ENCODE assay signal across 3 cellular contexts in the genomic region with DNA sequence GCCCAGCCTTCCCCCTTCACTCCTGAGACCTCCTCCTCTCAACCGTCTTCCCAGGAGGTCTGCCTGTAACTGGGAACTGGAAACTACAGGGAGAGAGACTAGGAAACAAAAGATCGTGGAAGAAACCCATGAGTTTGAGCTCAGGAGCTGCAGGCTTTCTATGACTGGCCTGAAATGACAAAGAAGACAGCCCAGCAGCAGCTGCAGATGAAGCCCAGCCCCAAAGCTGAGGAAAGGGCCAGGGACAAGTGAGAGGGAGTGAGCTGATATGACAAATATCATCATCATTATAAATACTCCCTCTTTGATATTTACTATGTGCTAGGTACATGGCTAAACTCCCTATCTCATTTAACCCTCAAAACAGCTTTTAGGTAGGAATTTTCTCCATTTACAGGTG.
TF ChIP-seq lines count a peak whose summit lies in the region.

No MANE protein-coding gene starts in this region.

TF ChIP-seq in GM23338, 12 proteins besides CTCF, POLR2A, EP300 and RAD21 (continues in another document):
- TF ChIP-seq EZH2 (IDR thresholded peaks at IDR 0.05; ENCODE audit: low read depth, unreplicated experiment) (no peak), CREB1 (CRISPR knock-in tag; IDR thresholded peaks at IDR 0.05; ENCODE audit: low read depth) (no peak), EZH2phosphoT487 (IDR thresholded peaks at IDR 0.05; ENCODE audit: unreplicated experiment) (no peak), ZNF114 (CRISPR knock-in tag; IDR thresholded peaks at IDR 0.05) (no peak), NANOG (IDR thresholded peaks at IDR 0.05; ENCODE audit: borderline replicate concordance) (no peak), ZNF331 (CRISPR knock-in tag; IDR thresholded peaks at IDR 0.05; ENCODE audit: low read depth) (no peak)
- TF ChIP-seq, protein P1, sequence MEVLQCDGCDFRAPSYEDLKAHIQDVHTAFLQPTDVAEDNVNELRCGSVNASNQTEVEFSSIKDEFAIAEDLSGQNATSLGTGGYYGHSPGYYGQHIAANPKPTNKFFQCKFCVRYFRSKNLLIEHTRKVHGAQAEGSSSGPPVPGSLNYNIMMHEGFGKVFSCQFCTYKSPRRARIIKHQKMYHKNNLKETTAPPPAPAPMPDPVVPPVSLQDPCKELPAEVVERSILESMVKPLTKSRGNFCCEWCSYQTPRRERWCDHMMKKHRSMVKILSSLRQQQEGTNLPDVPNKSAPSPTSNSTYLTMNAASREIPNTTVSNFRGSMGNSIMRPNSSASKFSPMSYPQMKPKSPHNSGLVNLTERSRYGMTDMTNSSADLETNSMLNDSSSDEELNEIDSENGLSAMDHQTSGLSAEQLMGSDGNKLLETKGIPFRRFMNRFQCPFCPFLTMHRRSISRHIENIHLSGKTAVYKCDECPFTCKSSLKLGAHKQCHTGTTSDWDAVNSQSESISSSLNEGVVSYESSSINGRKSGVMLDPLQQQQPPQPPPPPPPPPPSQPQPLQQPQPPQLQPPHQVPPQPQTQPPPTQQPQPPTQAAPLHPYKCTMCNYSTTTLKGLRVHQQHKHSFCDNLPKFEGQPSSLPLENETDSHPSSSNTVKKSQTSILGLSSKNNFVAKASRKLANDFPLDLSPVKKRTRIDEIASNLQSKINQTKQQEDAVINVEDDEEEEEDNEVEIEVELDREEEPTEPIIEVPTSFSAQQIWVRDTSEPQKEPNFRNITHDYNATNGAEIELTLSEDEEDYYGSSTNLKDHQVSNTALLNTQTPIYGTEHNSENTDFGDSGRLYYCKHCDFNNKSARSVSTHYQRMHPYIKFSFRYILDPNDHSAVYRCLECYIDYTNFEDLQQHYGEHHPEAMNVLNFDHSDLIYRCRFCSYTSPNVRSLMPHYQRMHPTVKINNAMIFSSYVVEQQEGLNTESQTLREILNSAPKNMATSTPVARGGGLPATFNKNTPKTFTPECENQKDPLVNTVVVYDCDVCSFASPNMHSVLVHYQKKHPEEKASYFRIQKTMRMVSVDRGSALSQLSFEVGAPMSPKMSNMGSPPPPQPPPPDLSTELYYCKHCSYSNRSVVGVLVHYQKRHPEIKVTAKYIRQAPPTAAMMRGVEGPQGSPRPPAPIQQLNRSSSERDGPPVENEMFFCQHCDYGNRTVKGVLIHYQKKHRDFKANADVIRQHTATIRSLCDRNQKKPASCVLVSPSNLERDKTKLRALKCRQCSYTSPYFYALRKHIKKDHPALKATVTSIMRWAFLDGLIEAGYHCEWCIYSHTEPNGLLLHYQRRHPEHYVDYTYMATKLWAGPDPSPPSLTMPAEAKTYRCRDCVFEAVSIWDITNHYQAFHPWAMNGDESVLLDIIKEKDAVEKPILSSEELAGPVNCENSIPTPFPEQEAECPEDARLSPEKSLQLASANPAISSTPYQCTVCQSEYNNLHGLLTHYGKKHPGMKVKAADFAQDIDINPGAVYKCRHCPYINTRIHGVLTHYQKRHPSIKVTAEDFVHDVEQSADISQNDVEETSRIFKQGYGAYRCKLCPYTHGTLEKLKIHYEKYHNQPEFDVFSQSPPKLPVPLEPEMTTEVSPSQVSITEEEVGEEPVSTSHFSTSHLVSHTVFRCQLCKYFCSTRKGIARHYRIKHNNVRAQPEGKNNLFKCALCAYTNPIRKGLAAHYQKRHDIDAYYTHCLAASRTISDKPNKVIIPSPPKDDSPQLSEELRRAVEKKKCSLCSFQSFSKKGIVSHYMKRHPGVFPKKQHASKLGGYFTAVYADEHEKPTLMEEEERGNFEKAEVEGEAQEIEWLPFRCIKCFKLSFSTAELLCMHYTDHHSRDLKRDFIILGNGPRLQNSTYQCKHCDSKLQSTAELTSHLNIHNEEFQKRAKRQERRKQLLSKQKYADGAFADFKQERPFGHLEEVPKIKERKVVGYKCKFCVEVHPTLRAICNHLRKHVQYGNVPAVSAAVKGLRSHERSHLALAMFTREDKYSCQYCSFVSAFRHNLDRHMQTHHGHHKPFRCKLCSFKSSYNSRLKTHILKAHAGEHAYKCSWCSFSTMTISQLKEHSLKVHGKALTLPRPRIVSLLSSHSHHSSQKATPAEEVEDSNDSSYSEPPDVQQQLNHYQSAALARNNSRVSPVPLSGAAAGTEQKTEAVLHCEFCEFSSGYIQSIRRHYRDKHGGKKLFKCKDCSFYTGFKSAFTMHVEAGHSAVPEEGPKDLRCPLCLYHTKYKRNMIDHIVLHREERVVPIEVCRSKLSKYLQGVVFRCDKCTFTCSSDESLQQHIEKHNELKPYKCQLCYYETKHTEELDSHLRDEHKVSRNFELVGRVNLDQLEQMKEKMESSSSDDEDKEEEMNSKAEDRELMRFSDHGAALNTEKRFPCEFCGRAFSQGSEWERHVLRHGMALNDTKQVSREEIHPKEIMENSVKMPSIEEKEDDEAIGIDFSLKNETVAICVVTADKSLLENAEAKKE (CRISPR knock-in tag; IDR thresholded peaks at IDR 0.05), result no peak

TF ChIP-seq in IMR-90, 13 proteins besides CTCF, POLR2A, EP300 and RAD21:
- TF ChIP-seq, protein P2, sequence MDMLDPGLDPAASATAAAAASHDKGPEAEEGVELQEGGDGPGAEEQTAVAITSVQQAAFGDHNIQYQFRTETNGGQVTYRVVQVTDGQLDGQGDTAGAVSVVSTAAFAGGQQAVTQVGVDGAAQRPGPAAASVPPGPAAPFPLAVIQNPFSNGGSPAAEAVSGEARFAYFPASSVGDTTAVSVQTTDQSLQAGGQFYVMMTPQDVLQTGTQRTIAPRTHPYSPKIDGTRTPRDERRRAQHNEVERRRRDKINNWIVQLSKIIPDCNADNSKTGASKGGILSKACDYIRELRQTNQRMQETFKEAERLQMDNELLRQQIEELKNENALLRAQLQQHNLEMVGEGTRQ (IDR thresholded peaks at IDR 0.05; ENCODE audit: low read depth, low read length), result no peak
- no peak for TF ChIP-seq MAFK (IDR thresholded peaks at IDR 0.05; ENCODE audit: low read depth, low read length)

TF ChIP-seq in WTC11, 78 proteins besides CTCF, POLR2A, EP300 and RAD21:
- TF ChIP-seq ZNF396 (CRISPR knock-in tag; IDR thresholded peaks at IDR 0.05; ENCODE audit: borderline replicate concordance) (no peak), TP53 (CRISPR knock-in tag; IDR thresholded peaks at IDR 0.05) (no peak), FOXK1 (CRISPR knock-in tag; IDR thresholded peaks at IDR 0.05) (no peak), ZNF416 (CRISPR knock-in tag; IDR thresholded peaks at IDR 0.05) (no peak), NFATC4 (CRISPR knock-in tag; IDR thresholded peaks at IDR 0.05) (no peak), ZNF317 (CRISPR knock-in tag; IDR thresholded peaks at IDR 0.05; ENCODE audit: borderline replicate concordance, low read depth) (no peak), NFYB (CRISPR knock-in tag; conservative IDR thresholded peaks at IDR 0.05; ENCODE audit: low read depth) (no peak), NR3C1 (CRISPR knock-in tag; conservative IDR thresholded peaks at IDR 0.05; ENCODE audit: low read depth) (no peak), NR2C2 (CRISPR knock-in tag; IDR thresholded peaks at IDR 0.05) (no peak)
- TF ChIP-seq, protein P3, sequence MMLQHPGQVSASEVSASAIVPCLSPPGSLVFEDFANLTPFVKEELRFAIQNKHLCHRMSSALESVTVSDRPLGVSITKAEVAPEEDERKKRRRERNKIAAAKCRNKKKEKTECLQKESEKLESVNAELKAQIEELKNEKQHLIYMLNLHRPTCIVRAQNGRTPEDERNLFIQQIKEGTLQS (CRISPR knock-in tag; conservative IDR thresholded peaks at IDR 0.05), result no peak
- TF ChIP-seq, protein P2 (CRISPR knock-in tag; IDR thresholded peaks at IDR 0.05), result no peak
- TF ChIP-seq, protein P4, sequence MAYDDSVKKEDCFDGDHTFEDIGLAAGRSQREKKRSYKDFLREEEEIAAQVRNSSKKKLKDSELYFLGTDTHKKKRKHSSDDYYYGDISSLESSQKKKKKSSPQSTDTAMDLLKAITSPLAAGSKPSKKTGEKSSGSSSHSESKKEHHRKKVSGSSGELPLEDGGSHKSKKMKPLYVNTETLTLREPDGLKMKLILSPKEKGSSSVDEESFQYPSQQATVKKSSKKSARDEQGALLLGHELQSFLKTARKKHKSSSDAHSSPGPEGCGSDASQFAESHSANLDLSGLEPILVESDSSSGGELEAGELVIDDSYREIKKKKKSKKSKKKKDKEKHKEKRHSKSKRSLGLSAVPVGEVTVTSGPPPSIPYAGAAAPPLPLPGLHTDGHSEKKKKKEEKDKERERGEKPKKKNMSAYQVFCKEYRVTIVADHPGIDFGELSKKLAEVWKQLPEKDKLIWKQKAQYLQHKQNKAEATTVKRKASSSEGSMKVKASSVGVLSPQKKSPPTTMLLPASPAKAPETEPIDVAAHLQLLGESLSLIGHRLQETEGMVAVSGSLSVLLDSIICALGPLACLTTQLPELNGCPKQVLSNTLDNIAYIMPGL (CRISPR knock-in tag; IDR thresholded peaks at IDR 0.05), result no peak
- TF ChIP-seq, protein P5, sequence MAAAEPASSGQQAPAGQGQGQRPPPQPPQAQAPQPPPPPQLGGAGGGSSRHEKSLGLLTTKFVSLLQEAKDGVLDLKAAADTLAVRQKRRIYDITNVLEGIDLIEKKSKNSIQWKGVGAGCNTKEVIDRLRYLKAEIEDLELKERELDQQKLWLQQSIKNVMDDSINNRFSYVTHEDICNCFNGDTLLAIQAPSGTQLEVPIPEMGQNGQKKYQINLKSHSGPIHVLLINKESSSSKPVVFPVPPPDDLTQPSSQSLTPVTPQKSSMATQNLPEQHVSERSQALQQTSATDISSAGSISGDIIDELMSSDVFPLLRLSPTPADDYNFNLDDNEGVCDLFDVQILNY (CRISPR knock-in tag; IDR thresholded peaks at IDR 0.05), result no peak
- TF ChIP-seq, protein P6, sequence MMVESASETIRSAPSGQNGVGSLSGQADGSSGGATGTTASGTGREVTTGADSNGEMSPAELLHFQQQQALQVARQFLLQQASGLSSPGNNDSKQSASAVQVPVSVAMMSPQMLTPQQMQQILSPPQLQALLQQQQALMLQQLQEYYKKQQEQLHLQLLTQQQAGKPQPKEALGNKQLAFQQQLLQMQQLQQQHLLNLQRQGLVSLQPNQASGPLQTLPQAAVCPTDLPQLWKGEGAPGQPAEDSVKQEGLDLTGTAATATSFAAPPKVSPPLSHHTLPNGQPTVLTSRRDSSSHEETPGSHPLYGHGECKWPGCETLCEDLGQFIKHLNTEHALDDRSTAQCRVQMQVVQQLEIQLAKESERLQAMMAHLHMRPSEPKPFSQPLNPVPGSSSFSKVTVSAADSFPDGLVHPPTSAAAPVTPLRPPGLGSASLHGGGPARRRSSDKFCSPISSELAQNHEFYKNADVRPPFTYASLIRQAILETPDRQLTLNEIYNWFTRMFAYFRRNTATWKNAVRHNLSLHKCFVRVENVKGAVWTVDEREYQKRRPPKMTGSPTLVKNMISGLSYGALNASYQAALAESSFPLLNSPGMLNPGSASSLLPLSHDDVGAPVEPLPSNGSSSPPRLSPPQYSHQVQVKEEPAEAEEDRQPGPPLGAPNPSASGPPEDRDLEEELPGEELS (CRISPR knock-in tag; IDR thresholded peaks at IDR 0.05), result no peak
- TF ChIP-seq, protein P7, sequence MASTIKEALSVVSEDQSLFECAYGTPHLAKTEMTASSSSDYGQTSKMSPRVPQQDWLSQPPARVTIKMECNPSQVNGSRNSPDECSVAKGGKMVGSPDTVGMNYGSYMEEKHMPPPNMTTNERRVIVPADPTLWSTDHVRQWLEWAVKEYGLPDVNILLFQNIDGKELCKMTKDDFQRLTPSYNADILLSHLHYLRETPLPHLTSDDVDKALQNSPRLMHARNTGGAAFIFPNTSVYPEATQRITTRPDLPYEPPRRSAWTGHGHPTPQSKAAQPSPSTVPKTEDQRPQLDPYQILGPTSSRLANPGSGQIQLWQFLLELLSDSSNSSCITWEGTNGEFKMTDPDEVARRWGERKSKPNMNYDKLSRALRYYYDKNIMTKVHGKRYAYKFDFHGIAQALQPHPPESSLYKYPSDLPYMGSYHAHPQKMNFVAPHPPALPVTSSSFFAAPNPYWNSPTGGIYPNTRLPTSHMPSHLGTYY (CRISPR knock-in tag; IDR thresholded peaks at IDR 0.05), result no peak
- TF ChIP-seq, protein P8, sequence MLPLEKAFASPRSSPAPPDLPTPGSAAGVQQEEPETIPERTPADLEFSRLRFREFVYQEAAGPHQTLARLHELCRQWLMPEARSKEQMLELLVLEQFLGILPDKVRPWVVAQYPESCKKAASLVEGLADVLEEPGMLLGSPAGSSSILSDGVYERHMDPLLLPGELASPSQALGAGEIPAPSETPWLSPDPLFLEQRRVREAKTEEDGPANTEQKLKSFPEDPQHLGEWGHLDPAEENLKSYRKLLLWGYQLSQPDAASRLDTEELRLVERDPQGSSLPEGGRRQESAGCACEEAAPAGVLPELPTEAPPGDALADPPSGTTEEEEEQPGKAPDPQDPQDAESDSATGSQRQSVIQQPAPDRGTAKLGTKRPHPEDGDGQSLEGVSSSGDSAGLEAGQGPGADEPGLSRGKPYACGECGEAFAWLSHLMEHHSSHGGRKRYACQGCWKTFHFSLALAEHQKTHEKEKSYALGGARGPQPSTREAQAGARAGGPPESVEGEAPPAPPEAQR (CRISPR knock-in tag; IDR thresholded peaks at IDR 0.05), result no peak
- TF ChIP-seq, protein P9, sequence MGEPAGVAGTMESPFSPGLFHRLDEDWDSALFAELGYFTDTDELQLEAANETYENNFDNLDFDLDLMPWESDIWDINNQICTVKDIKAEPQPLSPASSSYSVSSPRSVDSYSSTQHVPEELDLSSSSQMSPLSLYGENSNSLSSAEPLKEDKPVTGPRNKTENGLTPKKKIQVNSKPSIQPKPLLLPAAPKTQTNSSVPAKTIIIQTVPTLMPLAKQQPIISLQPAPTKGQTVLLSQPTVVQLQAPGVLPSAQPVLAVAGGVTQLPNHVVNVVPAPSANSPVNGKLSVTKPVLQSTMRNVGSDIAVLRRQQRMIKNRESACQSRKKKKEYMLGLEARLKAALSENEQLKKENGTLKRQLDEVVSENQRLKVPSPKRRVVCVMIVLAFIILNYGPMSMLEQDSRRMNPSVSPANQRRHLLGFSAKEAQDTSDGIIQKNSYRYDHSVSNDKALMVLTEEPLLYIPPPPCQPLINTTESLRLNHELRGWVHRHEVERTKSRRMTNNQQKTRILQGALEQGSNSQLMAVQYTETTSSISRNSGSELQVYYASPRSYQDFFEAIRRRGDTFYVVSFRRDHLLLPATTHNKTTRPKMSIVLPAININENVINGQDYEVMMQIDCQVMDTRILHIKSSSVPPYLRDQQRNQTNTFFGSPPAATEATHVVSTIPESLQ (CRISPR knock-in tag; IDR thresholded peaks at IDR 0.05), result no peak
